ENCODE assay signal across 1 cellular context in genomic region chr18:58095251-58095650, GRCh38.
TF ChIP-seq lines count a peak whose summit lies in the region.

No MANE protein-coding gene starts in this region.

TF ChIP-seq in GM23338, 12 proteins besides CTCF, POLR2A, EP300 and RAD21 (continued from another document):
- TF ChIP-seq ZNF462 (CRISPR knock-in tag; IDR thresholded peaks at IDR 0.05) (no peak), EZH2phosphoT487 (IDR thresholded peaks at IDR 0.05; ENCODE audit: unreplicated experiment) (no peak), ZNF114 (CRISPR knock-in tag; IDR thresholded peaks at IDR 0.05) (no peak), CREB1 (CRISPR knock-in tag; IDR thresholded peaks at IDR 0.05; ENCODE audit: low read depth) (no peak), ETS1 (IDR thresholded peaks at IDR 0.05) (no peak)
